Comparison of ENCODE assay signal across 1 cellular context in the genomic region with DNA sequence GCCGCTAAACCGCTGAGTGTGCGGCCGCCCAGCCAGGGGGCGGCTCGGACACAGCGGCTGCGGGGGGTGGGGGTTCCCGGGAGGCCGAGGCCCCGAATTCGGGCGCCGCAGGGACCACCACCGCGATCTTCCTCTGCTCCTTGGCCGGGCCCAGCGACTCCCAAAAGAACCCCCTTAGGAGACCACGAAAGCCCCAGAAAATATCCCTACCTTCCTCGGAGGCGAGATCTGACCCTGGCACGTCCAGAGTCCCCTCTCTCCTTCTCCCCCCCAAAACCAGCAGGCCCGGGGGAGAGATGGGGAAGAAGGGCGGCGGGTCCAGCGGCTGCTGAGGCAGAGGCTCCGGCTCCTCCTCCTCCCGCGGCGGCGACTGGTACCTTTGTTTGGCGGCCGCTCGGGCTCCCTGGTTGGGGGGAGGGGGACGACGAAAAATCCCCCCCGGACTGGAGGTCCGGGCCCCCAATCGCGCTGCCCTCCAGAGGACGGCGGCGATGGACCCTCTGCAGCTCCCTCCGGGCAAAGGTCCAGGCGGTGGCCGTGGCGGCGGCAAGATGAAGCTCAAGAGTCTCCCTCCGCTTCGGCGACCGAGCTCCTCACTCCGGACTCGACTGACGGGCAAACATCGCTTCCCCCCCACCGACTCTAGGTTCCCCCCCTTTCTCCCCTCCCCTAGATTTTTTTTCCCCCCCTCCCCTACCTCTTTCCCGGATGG.
A peak's percentile ranks its signal among the peaks of the same experiment; 100 is the strongest.
TF ChIP-seq lines count a peak whose summit lies in the region.

A gene with protein sequence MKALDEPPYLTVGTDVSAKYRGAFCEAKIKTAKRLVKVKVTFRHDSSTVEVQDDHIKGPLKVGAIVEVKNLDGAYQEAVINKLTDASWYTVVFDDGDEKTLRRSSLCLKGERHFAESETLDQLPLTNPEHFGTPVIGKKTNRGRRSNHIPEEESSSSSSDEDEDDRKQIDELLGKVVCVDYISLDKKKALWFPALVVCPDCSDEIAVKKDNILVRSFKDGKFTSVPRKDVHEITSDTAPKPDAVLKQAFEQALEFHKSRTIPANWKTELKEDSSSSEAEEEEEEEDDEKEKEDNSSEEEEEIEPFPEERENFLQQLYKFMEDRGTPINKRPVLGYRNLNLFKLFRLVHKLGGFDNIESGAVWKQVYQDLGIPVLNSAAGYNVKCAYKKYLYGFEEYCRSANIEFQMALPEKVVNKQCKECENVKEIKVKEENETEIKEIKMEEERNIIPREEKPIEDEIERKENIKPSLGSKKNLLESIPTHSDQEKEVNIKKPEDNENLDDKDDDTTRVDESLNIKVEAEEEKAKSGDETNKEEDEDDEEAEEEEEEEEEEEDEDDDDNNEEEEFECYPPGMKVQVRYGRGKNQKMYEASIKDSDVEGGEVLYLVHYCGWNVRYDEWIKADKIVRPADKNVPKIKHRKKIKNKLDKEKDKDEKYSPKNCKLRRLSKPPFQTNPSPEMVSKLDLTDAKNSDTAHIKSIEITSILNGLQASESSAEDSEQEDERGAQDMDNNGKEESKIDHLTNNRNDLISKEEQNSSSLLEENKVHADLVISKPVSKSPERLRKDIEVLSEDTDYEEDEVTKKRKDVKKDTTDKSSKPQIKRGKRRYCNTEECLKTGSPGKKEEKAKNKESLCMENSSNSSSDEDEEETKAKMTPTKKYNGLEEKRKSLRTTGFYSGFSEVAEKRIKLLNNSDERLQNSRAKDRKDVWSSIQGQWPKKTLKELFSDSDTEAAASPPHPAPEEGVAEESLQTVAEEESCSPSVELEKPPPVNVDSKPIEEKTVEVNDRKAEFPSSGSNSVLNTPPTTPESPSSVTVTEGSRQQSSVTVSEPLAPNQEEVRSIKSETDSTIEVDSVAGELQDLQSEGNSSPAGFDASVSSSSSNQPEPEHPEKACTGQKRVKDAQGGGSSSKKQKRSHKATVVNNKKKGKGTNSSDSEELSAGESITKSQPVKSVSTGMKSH (N-terminal part only) (minus strand): TSS at position 621 of the 712 bp plus-strand sequence. CDS start 1,260 bp downstream, outside the sequence.

TF ChIP-seq in HepG2, 621 proteins besides CTCF, POLR2A, EP300 and RAD21 (continued from another document and continues in another):
- TF ChIP-seq, protein P1, sequence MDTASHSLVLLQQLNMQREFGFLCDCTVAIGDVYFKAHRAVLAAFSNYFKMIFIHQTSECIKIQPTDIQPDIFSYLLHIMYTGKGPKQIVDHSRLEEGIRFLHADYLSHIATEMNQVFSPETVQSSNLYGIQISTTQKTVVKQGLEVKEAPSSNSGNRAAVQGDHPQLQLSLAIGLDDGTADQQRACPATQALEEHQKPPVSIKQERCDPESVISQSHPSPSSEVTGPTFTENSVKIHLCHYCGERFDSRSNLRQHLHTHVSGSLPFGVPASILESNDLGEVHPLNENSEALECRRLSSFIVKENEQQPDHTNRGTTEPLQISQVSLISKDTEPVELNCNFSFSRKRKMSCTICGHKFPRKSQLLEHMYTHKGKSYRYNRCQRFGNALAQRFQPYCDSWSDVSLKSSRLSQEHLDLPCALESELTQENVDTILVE (CRISPR knock-in tag; IDR thresholded peaks at IDR 0.05) = no peak
- TF ChIP-seq YEATS2 (CRISPR knock-in tag; IDR thresholded peaks at IDR 0.05; ENCODE audit: borderline replicate concordance) (no peak), ZSCAN29 (CRISPR knock-in tag; conservative IDR thresholded peaks at IDR 0.05) (no peak), ZNF207 (IDR thresholded peaks at IDR 0.05; ENCODE audit: borderline replicate concordance) (no peak), KLF6 (CRISPR knock-in tag; IDR thresholded peaks at IDR 0.05) (0 out of 2 replicates have a peak, but pooled peaks have one; percentile 32), CBX5 (CRISPR knock-in tag; IDR thresholded peaks at IDR 0.05; ENCODE audit: borderline replicate concordance) (0 out of 2 replicates have a peak, but pooled peaks have one; percentile 32), ZNF816 (CRISPR knock-in tag; IDR thresholded peaks at IDR 0.05; ENCODE audit: borderline replicate concordance) (no peak), ZSCAN9 (CRISPR knock-in tag; IDR thresholded peaks at IDR 0.05; ENCODE audit: borderline replicate concordance) (no peak), TCF7L2 (IDR thresholded peaks at IDR 0.05; ENCODE audit: low read depth, low read length) (no peak), NFE2L2 (IDR thresholded peaks at IDR 0.05; ENCODE audit: low read length) (no peak), NFRKB (IDR thresholded peaks at IDR 0.05) (no peak), ZNF337 (CRISPR knock-in tag; IDR thresholded peaks at IDR 0.05; ENCODE audit: borderline replicate concordance, low read depth) (0 out of 2 replicates have a peak, but pooled peaks have one; percentile 19), ZBTB42 (CRISPR knock-in tag; IDR thresholded peaks at IDR 0.05) (no peak), CEBPB (IDR thresholded peaks at IDR 0.05; ENCODE audit: borderline replicate concordance, low read depth, low read length) (no peak), HOXD1 (CRISPR knock-in tag; IDR thresholded peaks at IDR 0.05) (peak; percentile 79; the same call in 1 of the 2 replicates)
- TF ChIP-seq, protein P2, sequence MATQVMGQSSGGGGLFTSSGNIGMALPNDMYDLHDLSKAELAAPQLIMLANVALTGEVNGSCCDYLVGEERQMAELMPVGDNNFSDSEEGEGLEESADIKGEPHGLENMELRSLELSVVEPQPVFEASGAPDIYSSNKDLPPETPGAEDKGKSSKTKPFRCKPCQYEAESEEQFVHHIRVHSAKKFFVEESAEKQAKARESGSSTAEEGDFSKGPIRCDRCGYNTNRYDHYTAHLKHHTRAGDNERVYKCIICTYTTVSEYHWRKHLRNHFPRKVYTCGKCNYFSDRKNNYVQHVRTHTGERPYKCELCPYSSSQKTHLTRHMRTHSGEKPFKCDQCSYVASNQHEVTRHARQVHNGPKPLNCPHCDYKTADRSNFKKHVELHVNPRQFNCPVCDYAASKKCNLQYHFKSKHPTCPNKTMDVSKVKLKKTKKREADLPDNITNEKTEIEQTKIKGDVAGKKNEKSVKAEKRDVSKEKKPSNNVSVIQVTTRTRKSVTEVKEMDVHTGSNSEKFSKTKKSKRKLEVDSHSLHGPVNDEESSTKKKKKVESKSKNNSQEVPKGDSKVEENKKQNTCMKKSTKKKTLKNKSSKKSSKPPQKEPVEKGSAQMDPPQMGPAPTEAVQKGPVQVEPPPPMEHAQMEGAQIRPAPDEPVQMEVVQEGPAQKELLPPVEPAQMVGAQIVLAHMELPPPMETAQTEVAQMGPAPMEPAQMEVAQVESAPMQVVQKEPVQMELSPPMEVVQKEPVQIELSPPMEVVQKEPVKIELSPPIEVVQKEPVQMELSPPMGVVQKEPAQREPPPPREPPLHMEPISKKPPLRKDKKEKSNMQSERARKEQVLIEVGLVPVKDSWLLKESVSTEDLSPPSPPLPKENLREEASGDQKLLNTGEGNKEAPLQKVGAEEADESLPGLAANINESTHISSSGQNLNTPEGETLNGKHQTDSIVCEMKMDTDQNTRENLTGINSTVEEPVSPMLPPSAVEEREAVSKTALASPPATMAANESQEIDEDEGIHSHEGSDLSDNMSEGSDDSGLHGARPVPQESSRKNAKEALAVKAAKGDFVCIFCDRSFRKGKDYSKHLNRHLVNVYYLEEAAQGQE (IDR thresholded peaks at IDR 0.05; ENCODE audit: borderline replicate concordance in 1 of 2, low read depth in 1 of 2, low read length in 2 of 2) = peak in 1 of 2 experiments; percentile 48; a peak in 1 of 4 replicates
- TF ChIP-seq, protein P3, sequence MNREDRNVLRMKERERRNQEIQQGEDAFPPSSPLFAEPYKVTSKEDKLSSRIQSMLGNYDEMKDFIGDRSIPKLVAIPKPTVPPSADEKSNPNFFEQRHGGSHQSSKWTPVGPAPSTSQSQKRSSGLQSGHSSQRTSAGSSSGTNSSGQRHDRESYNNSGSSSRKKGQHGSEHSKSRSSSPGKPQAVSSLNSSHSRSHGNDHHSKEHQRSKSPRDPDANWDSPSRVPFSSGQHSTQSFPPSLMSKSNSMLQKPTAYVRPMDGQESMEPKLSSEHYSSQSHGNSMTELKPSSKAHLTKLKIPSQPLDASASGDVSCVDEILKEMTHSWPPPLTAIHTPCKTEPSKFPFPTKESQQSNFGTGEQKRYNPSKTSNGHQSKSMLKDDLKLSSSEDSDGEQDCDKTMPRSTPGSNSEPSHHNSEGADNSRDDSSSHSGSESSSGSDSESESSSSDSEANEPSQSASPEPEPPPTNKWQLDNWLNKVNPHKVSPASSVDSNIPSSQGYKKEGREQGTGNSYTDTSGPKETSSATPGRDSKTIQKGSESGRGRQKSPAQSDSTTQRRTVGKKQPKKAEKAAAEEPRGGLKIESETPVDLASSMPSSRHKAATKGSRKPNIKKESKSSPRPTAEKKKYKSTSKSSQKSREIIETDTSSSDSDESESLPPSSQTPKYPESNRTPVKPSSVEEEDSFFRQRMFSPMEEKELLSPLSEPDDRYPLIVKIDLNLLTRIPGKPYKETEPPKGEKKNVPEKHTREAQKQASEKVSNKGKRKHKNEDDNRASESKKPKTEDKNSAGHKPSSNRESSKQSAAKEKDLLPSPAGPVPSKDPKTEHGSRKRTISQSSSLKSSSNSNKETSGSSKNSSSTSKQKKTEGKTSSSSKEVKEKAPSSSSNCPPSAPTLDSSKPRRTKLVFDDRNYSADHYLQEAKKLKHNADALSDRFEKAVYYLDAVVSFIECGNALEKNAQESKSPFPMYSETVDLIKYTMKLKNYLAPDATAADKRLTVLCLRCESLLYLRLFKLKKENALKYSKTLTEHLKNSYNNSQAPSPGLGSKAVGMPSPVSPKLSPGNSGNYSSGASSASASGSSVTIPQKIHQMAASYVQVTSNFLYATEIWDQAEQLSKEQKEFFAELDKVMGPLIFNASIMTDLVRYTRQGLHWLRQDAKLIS (CRISPR knock-in tag; IDR thresholded peaks at IDR 0.05) = 0 out of 2 replicates have a peak, but pooled peaks have one; percentile 20
- TF ChIP-seq, protein P4, sequence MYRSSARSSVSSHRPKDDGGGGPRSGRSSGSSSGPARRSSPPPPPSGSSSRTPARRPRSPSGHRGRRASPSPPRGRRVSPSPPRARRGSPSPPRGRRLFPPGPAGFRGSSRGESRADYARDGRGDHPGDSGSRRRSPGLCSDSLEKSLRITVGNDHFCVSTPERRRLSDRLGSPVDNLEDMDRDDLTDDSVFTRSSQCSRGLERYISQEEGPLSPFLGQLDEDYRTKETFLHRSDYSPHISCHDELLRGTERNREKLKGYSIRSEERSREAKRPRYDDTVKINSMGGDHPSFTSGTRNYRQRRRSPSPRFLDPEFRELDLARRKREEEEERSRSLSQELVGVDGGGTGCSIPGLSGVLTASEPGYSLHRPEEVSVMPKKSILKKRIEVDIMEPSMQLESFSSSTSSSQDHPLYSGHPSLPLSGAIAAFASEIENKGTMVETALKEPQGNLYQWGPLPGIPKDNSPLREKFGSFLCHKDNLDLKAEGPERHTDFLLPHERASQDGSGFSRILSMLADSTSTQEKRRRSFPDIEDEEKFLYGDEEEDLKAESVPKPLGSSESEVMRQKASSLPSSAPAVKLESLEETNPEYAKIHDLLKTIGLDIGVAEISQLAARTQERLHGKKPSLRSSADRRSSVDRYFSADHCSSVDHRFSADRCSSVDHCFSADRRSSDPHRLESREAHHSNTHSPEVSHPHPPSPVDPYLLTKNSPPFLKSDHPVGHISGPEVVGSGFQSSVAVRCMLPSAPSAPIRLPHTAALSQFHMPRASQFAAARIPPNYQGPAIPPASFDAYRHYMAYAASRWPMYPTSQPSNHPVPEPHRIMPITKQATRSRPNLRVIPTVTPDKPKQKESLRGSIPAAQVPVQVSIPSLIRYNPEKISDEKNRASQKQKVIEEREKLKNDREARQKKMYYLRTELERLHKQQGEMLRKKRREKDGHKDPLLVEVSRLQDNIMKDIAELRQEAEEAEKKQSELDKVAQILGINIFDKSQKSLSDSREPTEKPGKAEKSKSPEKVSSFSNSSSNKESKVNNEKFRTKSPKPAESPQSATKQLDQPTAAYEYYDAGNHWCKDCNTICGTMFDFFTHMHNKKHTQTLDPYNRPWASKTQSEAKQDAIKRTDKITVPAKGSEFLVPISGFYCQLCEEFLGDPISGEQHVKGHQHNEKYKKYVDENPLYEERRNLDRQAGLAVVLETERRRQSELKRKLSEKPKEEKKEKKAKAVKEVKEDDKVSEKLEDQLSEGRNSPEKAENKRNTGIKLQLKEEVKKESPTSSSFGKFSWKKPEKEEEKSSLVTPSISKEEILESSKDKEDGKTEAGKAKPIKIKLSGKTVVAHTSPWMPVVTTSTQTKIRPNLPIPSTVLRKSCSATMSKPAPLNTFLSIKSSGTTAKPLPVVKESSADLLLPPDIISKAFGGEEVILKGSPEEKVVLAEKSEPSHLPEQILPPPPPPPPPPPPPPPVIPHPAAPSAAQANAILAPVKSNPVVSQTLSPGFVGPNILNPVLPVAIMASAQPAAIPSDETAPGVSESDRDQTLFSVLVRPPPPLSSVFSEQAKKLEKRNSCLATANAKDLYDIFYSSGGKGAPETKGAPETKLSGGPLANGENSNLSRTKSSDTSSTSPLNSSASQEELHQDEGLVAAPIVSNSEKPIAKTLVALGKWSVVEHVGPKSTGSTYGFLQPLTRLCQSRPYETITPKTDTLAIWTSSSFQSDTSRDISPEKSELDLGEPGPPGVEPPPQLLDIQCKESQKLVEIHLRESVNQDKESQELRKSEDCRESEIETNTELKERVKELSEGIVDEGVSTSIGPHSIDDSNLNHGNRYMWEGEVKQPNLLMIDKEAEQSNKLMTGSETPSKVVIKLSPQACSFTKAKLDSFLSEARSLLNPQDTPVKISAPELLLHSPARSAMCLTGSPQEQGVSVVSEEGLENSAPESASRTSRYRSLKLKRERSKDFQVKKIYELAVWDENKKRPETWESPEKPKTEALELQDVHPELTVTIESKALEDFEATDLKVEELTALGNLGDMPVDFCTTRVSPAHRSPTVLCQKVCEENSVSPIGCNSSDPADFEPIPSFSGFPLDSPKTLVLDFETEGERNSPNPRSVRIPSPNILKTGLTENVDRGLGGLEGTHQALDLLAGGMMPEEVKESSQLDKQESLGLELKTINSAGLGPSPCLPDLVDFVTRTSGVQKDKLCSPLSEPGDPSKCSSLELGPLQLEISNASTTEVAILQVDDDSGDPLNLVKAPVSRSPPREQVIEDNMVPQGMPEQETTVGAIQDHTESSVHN (CRISPR knock-in tag; IDR thresholded peaks at IDR 0.05) = no peak
- TF ChIP-seq, protein P5, sequence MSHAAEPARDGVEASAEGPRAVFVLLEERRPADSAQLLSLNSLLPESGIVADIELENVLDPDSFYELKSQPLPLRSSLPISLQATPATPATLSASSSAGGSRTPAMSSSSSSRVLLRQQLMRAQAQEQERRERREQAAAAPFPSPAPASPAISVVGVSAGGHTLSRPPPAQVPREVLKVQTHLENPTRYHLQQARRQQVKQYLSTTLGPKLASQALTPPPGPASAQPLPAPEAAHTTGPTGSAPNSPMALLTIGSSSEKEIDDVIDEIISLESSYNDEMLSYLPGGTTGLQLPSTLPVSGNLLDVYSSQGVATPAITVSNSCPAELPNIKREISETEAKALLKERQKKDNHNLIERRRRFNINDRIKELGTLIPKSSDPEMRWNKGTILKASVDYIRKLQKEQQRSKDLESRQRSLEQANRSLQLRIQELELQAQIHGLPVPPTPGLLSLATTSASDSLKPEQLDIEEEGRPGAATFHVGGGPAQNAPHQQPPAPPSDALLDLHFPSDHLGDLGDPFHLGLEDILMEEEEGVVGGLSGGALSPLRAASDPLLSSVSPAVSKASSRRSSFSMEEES (CRISPR knock-in tag; IDR thresholded peaks at IDR 0.05) = no peak
- TF ChIP-seq, protein P6, sequence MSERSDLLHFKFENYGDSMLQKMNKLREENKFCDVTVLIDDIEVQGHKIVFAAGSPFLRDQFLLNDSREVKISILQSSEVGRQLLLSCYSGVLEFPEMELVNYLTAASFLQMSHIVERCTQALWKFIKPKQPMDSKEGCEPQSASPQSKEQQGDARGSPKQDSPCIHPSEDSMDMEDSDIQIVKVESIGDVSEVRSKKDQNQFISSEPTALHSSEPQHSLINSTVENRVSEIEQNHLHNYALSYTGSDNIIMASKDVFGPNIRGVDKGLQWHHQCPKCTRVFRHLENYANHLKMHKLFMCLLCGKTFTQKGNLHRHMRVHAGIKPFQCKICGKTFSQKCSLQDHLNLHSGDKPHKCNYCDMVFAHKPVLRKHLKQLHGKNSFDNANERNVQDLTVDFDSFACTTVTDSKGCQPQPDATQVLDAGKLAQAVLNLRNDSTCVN (CRISPR knock-in tag; IDR thresholded peaks at IDR 0.05; ENCODE audit: borderline replicate concordance) = no peak
